ENCODE assay signal across 19 cellular contexts in genomic region chr4:183017962-183018361, GRCh38.
DNase-seq lines count a peak whose midpoint lies in the region; ATAC-seq, FAIRE-seq and TF ChIP-seq lines count a peak whose summit lies in the region.
"Had no signal": no experiment of that assay in that cellular context is flagged by ENCODE, and none has a peak within 500 bp of the region (broad histone marks: within the 10 kb centered on the region; RNA-seq: fewer than 3 reads in every experiment).

No MANE protein-coding gene starts in this region.

- TF ChIP-seq EP300 in HepG2 (IDR thresholded peaks at IDR 0.05; ENCODE audit: low read depth in 2 of 2, low read length in 2 of 2) = no peak
- TF ChIP-seq EP300 in HepG2 (CRISPR knock-in tag; IDR thresholded peaks at IDR 0.05; ENCODE audit: borderline replicate concordance) = no peak
- TF ChIP-seq EP300 in K562 (IDR thresholded peaks at IDR 0.05; ENCODE audit: low read length) = no peak

- H3K4me3 ChIP-seq in HepG2 (replicated peaks in 1 of 3; ENCODE audit: insufficient read depth in 1 of 3, low read depth in 2 of 3, low read length in 3 of 3) = no peak overlapping the region
- no peak overlapping the region for H3K4me3 ChIP-seq in right lobe of liver
- no peak overlapping the region for H3K4me3 ChIP-seq in HEK293 (ENCODE audit: low read depth, low read length)
- H3K4me3 ChIP-seq in K562 = no peak overlapping the region
- H3K4me3 ChIP-seq: GM23338, HAP-1 had no signal

- TF ChIP-seq POLR2A in HepG2 (IDR thresholded peaks at IDR 0.05; ENCODE audit: insufficient read depth in 1 of 2, low read depth in 2 of 2, low read length in 2 of 2) (no peak), right lobe of liver (IDR thresholded peaks at IDR 0.05) (no peak), K562 (conservative IDR thresholded peaks at IDR 0.05) (no peak)

- ATAC-seq in HepG2 = no peak
- ATAC-seq in right lobe of liver = no peak
- no peak for ATAC-seq in K562
- ATAC-seq: GM23338 had no signal

- POLR2A ChIA-PET in HepG2 (lab: Yijun Ruan, JAX) = no interaction called here
- POLR2A ChIA-PET in HEK293 (lab: Yijun Ruan, JAX) = no interaction called here
- POLR2A ChIA-PET in K562 (lab: Yijun Ruan, JAX) = interaction anchor here (1.0 kb wide), 1 partner anchor 8 kb away, joined by 5 read pairs; no protein-coding TSS in a partner anchor

- no peak overlapping the region for H3K4me2 ChIP-seq in HepG2 (ENCODE audit: low read depth, low read length)
- no peak overlapping the region for H3K4me2 ChIP-seq in K562 (ENCODE audit: insufficient read depth, low read length)
- H3K4me2 ChIP-seq: GM23338 had no signal

- no peaks in the 10 kb centered on the region for H3K79me2 ChIP-seq in HepG2 (ENCODE audit: insufficient read depth, low read length)
- no peaks in the 10 kb centered on the region for H3K79me2 ChIP-seq in K562 (ENCODE audit: control insufficient read depth, insufficient read depth, low read length)

- TF ChIP-seq RAD21 in HepG2 (CRISPR knock-in tag; IDR thresholded peaks at IDR 0.05) (no peak), K562 (CRISPR knock-in tag; conservative IDR thresholded peaks at IDR 0.05 in 1 of 2, IDR thresholded peaks at IDR 0.05 in 1 of 2) (no peak)

- no peaks in the 10 kb centered on the region for H3K9me3 ChIP-seq in HepG2 (ENCODE audit: low read length)
- H3K9me3 ChIP-seq in right lobe of liver = no peaks in the 10 kb centered on the region
- H3K9me3 ChIP-seq in HEK293 (ENCODE audit: control insufficient read depth, insufficient read depth, low read depth, low read length) = no peaks in the 10 kb centered on the region
- no peaks in the 10 kb centered on the region for H3K9me3 ChIP-seq in K562 (replicated peaks; ENCODE audit: control insufficient read depth, insufficient read depth, low read depth, low read length)
- H3K9me3 ChIP-seq: HAP-1 had no signal

- no peak overlapping the region for H3K9ac ChIP-seq in HepG2 (ENCODE audit: insufficient read depth, low read depth, low read length)
- no peak overlapping the region for H3K9ac ChIP-seq in K562 (ENCODE audit: insufficient read depth in 1 of 2, low read depth in 2 of 2, low read length in 2 of 2)

- intact Hi-C loops in HepG2 (cut with micrococcal nuclease; ENCODE audit: unreplicated experiment) = no loop called here
- intact Hi-C loops in right lobe of liver (cut with DNase I) = no loop called here
- intact Hi-C loops in K562 (cut with micrococcal nuclease) = no loop called here

- BruUV-seq in HepG2 (replicated peaks; lab: Mats Ljungman, UMichigan) (no TSS peak), K562 (replicated peaks; lab: Mats Ljungman, UMichigan) (no TSS peak)

- H4K20me1 ChIP-seq in HepG2 (ENCODE audit: insufficient read depth, low read length) (no peaks in the 10 kb centered on the region), K562 (replicated peaks; ENCODE audit: control insufficient read depth, insufficient read depth, low read length) (no peaks in the 10 kb centered on the region)

- in situ Hi-C loops in HepG2 (cut with HindIII; ENCODE audit: extremely low pct_ligation_motif_present, low pct_unique_long_range_greater_than_20kb) (no loop called here), K562 (cut with MboI) (no loop called here)

- H3K27ac ChIP-seq in HepG2 (ENCODE audit: extremely low read length, insufficient read depth, low read length) (no peak overlapping the region), right lobe of liver (no peak overlapping the region), HEK293 (ENCODE audit: extremely low read depth, low read depth, low read length) (no peak overlapping the region), K562 (ENCODE audit: extremely low read depth, low read depth, low read length) (no peak overlapping the region)

- CTCF ChIA-PET in HepG2 (lab: Yijun Ruan, JAX; ENCODE audit: low intra/inter-chr PET ratio, low total read pairs) (no interaction called here), HEK293 (lab: Yijun Ruan, JAX) (no interaction called here), K562 (lab: Yijun Ruan, JAX; ENCODE audit: low intra/inter-chr PET ratio) (no interaction called here)

- H3K36me3 ChIP-seq in HepG2 (replicated peaks in 1 of 2; ENCODE audit: control insufficient read depth in 1 of 2, insufficient read depth in 2 of 2, low read length in 2 of 2) (no peaks in the 10 kb centered on the region), right lobe of liver (no peaks in the 10 kb centered on the region), HEK293 (ENCODE audit: control insufficient read depth in 2 of 2, insufficient read depth in 1 of 2, low read length in 2 of 2) (no peaks in the 10 kb centered on the region), K562 (ENCODE audit: control insufficient read depth, insufficient read depth, low read length) (no peaks in the 10 kb centered on the region)
- H3K36me3 ChIP-seq: HAP-1 had no signal

- 43% methylated on average over 6 of the region's 6 CpGs for WGBS in HepG2 (ENCODE audit: low lambda C conversion rate)
- WGBS in right lobe of liver (ENCODE audit: insufficient coverage, low coverage, low lambda C conversion rate, missing lambda C conversion rate) = 72% methylated on average over 6 of the region's 6 CpGs
- WGBS in K562 (ENCODE audit: insufficient coverage, low coverage, missing lambda C conversion rate) = 10% methylated on average over 6 of the region's 6 CpGs

- H3K4me1 ChIP-seq in HepG2 (ENCODE audit: insufficient read depth, low read length) (no peaks in the 10 kb centered on the region), right lobe of liver (no peaks in the 10 kb centered on the region), HEK293 (ENCODE audit: control insufficient read depth, insufficient read depth, low read length) (no peaks in the 10 kb centered on the region), K562 (replicated peaks in 1 of 2; ENCODE audit: control insufficient read depth in 2 of 2, insufficient read depth in 2 of 2, low read length in 2 of 2) (no peaks in the 10 kb centered on the region; a peak in 1 of 5 replicates)
- H3K4me1 ChIP-seq: HAP-1 had no signal

- no peak for TF ChIP-seq CTCF in HepG2 (CRISPR knock-in tag; IDR thresholded peaks at IDR 0.05)
- TF ChIP-seq CTCF in right lobe of liver (IDR thresholded peaks at IDR 0.05) = no peak
- no peak for TF ChIP-seq CTCF in HEK293 (tag by site-specific recombination; IDR thresholded peaks at IDR 0.05)
- TF ChIP-seq CTCF in K562 (IDR thresholded peaks at IDR 0.05 in 2 of 3, conservative IDR thresholded peaks at IDR 0.05 in 1 of 3; ENCODE audit: insufficient read depth in 2 of 3, low read depth in 1 of 3, low read length in 3 of 3) = no peak

- FAIRE-seq in HepG2 (lab: Jason Lieb, UNC) (no peak), K562 (lab: Jason Lieb, UNC) (no peak)
- FAIRE-seq: GM12891, GM18507, H54 had no signal

- H3K27me3 ChIP-seq in HepG2 (ENCODE audit: control insufficient read depth in 1 of 2, insufficient read depth in 2 of 2, low read length in 2 of 2) (peaks cover 0 to 12% of the 10 kb centered on the region in 2 experiments; a peak in 4 of 5 replicates), right lobe of liver (no peaks in the 10 kb centered on the region), K562 (ENCODE audit: control insufficient read depth in 2 of 2, insufficient read depth in 2 of 2, low read length in 2 of 2) (peaks cover 0 to 6% of the 10 kb centered on the region in 2 experiments; a peak in 2 of 5 replicates)

- H2AFZ ChIP-seq in HepG2 (ENCODE audit: low read length) (no peak overlapping the region), K562 (ENCODE audit: low read depth, low read length) (no peak overlapping the region)
- H2AFZ ChIP-seq: GM23338 had no signal

- DNase-seq in HepG2 (ENCODE audit: low spot score) = no peak
- no peak for DNase-seq in right lobe of liver
- no peak for DNase-seq in K562 (ENCODE audit: extremely low read depth in 1 of 4, low spot score in 3 of 4)
- DNase-seq in islet precursor cell = peak; percentile 18
- no peak for DNase-seq in C1 segment of cervical spinal cord (lab: John Stamatoyannopoulos, UW)
- no peak for DNase-seq in NCI-H82 treated with DMSO at 0.1 percent for 48 hours (lab: John Stamatoyannopoulos, UW; ENCODE audit: unreplicated experiment)
- no peak for DNase-seq in NK-92 (lab: John Stamatoyannopoulos, UW; ENCODE audit: unreplicated experiment)
- DNase-seq: Calu3; CD4-positive, alpha-beta T cell; CD8-positive, alpha-beta memory T cell; DMS53; EL; GDM1 had no signal

- no peaks in the 10 kb centered on the region for H3K9me1 ChIP-seq in K562 (ENCODE audit: control insufficient read depth, insufficient read depth, low read length)

TF ChIP-seq in HEK293, 187 proteins besides CTCF, POLR2A, EP300 and RAD21:
- TF ChIP-seq ATF2 (tag by site-specific recombination; IDR thresholded peaks at IDR 0.05; ENCODE audit: low read depth) (0 out of 2 replicates have a peak, but pooled peaks have one; percentile 37), ZNF501 (tag by site-specific recombination; IDR thresholded peaks at IDR 0.05) (no peak)

TF ChIP-seq in K562, 482 proteins besides CTCF, POLR2A, EP300 and RAD21:
- TF ChIP-seq JUN (IDR thresholded peaks at IDR 0.05; ENCODE audit: borderline replicate concordance, low read depth, low read length) (0 out of 2 replicates have a peak, but pooled peaks have one; percentile 30), JUN (CRISPR knock-in tag; IDR thresholded peaks at IDR 0.05; ENCODE audit: borderline replicate concordance) (no peak), TRIM24 (IDR thresholded peaks at IDR 0.05) (peak in 1 of 2 experiments; percentile 19; a peak in 1 of 4 replicates), JUNB (CRISPR knock-in tag; conservative IDR thresholded peaks at IDR 0.05) (peak; percentile 17; the same call in 1 of the 2 replicates), ARHGAP35 (IDR thresholded peaks at IDR 0.05; ENCODE audit: partially characterized antibody) (no peak), ATF3 (IDR thresholded peaks at IDR 0.05) (peak; percentile 85), ATF3 (CRISPR knock-in tag; conservative IDR thresholded peaks at IDR 0.05) (no peak), JUND (IDR thresholded peaks at IDR 0.05; ENCODE audit: borderline replicate concordance, low read depth, low read length) (peak; percentile 59; the same call in 1 of the 2 replicates), JUND (tag; IDR thresholded peaks at IDR 0.05; ENCODE audit: borderline replicate concordance, low read depth, low read length) (peak; percentile 59; the same call in 1 of the 3 replicates), CEBPG (CRISPR knock-in tag; IDR thresholded peaks at IDR 0.05) (peak; percentile 72), CEBPG (tag; conservative IDR thresholded peaks at IDR 0.05 in 1 of 2, IDR thresholded peaks at IDR 0.05 in 1 of 2) (peak in 1 of 2 experiments; percentile 36; a peak in 1 of 4 replicates), ATF7 (IDR thresholded peaks at IDR 0.05) (peak; percentile 95), STAT5B (CRISPR knock-in tag; IDR thresholded peaks at IDR 0.05) (no peak)
TF ChIP-seq in K562: peak in this region for 7.

Comparison
In these comparisons a context has a peak if more than half of its experiments do, and no peak if none do; other contexts are left out.
1. Of the 241 proteins assayed by ChIP-seq in both HepG2 and K562: peak only in HepG2: none; only in K562: CEBPG, JUNB and JUND; in both: none; in neither: 233; mixed calls (peak in some experiments, not most) for 5.